ENCODE assay signal across 15 cellular contexts in the genomic region with DNA sequence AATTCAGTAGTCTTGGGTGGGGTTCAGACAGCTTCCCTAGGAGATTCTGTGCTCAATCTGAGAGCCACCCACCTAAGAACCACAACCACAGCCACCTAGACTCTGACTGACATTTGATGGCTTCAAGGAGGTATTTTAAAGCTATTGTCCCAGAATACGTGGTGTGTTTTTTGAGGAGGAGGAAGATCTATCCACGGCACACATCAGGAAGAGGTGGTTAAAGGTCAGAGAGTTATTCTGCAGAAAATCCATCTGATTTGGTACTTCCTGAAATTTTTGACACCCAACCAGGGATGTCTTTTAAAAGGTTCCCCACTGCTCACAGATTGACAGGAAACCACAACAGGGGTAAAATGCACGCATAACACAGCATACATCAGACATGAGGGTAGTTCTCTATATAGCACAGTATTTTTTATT. TPM values are rescaled to one million over a fixed set of nuclear protein-coding genes. Genes with fewer than 3 reads are reported as not detected.
DNase-seq lines count a peak whose midpoint lies in the region; ATAC-seq, FAIRE-seq and TF ChIP-seq lines count a peak whose summit lies in the region.
"Had no signal": no experiment of that assay in that cellular context is flagged by ENCODE, and none has a peak within 500 bp of the region (broad histone marks: within the 10 kb centered on the region; RNA-seq: fewer than 3 reads in every experiment).

No MANE protein-coding gene starts in this region.

- WGBS in small intestine, 3 donors: 37 to 48% (median 43%) methylated on average over 3 of the region's 3 CpGs

- H3K27me3 ChIP-seq in DOHH2 (ENCODE audit: control insufficient read depth, low read length) (0 out of 2 replicates have a peak, but pooled peaks cover 6% of the 10 kb centered on the region), small intestine (ENCODE audit: control insufficient read depth in 2 of 2, insufficient read depth in 2 of 2, low read length in 2 of 2) (no peaks in the 10 kb centered on the region)
- H3K27me3 ChIP-seq: right lobe of liver had no signal

- TF ChIP-seq CTCF in DOHH2 (IDR thresholded peaks at IDR 0.05; ENCODE audit: low read depth, low read length, poor library complexity, severe bottlenecking): no peak

- H3K9me3 Mint-ChIP-seq in T-cell: no peaks in the 10 kb centered on the region
- no peaks in the 10 kb centered on the region for H3K9me3 Mint-ChIP-seq in immature natural killer cell

- peak overlapping the region; percentile 12; the same call in 1 of the 2 replicates for H3K4me2 ChIP-seq in DOHH2 (ENCODE audit: low read length)

- FAIRE-seq in small intestine (lab: Jason Lieb, UNC): no peak
- FAIRE-seq: urothelium cell line had no signal

- DNase-seq in CD1c-positive myeloid dendritic cell (ENCODE audit: extremely low spot score): peak; percentile 61
- DNase-seq in T-cell: peak in 3 of 34 experiments; percentile 20 to 37 (median 31)
- peak in 2 of 3 donors; percentile 14 to 28 for DNase-seq in immature natural killer cell
- no peak for DNase-seq in SK-N-DZ (ENCODE audit: low spot score)
- DNase-seq in small intestine: no peak
- DNase-seq: HCEC 1CT; lower lobe of right lung; NCI-H187 treated with DMSO at 0.1 percent for 48 hours; NCI-H526; right lobe of liver; stimulated activated CD4-positive, alpha-beta T cell treated with anti-CD3 and anti-CD28 coated beads, Interleukin-4, amount 100 ng/mL, for 1 hour had no signal

- H3K9me3 ChIP-seq in DOHH2 (ENCODE audit: control insufficient read depth, insufficient read depth, low read length) (no peaks in the 10 kb centered on the region), small intestine (ENCODE audit: control insufficient read depth, low read depth) (no peaks in the 10 kb centered on the region)
- H3K9me3 ChIP-seq: lower lobe of right lung, right lobe of liver had no signal

- no peaks in the 10 kb centered on the region for H3K9me2 ChIP-seq in DOHH2 (replicated peaks; ENCODE audit: control insufficient read depth, low read length)

- H3F3A ChIP-seq in DOHH2 (ENCODE audit: control insufficient read depth, insufficient read depth): peaks cover 9% of the 10 kb centered on the region

- H3K79me2 ChIP-seq in DOHH2 (ENCODE audit: control insufficient read depth, low read length): no peaks in the 10 kb centered on the region

- H3K27me3 Mint-ChIP-seq in T-cell: no peaks in the 10 kb centered on the region
- H3K27me3 Mint-ChIP-seq in immature natural killer cell (ENCODE audit: low read depth in 3 of 3): peaks cover 1 to 9% (median 6%) of the 10 kb centered on the region in 3 donors

- peaks cover 41% of the 10 kb centered on the region for H3K4me1 ChIP-seq in DOHH2 (ENCODE audit: control insufficient read depth, low read length)
- peaks cover 0 to 6% of the 10 kb centered on the region in 2 donors for H3K4me1 ChIP-seq in small intestine (ENCODE audit: control insufficient read depth in 2 of 2, insufficient read depth in 1 of 2, low read depth in 1 of 2, low read length in 1 of 2)

- H4K20me1 ChIP-seq in DOHH2 (ENCODE audit: control insufficient read depth, insufficient read depth, low read depth, low read length): no peaks in the 10 kb centered on the region

- H3K4me3 ChIP-seq in DOHH2 (ENCODE audit: low read length) (no peak overlapping the region), small intestine (ENCODE audit: low read depth in 1 of 2, low read length in 2 of 2) (no peak overlapping the region)
- H3K4me3 ChIP-seq: lower lobe of right lung, right lobe of liver had no signal

- H3K36me3 ChIP-seq in DOHH2 (ENCODE audit: control insufficient read depth, low read length) (0 out of 2 replicates have a peak, but pooled peaks cover 3% of the 10 kb centered on the region), small intestine (ENCODE audit: control insufficient read depth in 2 of 2, insufficient read depth in 2 of 2, low read length in 2 of 2) (no peaks in the 10 kb centered on the region)
- H3K36me3 ChIP-seq: lower lobe of right lung, right lobe of liver had no signal

- H3K27ac ChIP-seq in DOHH2 (ENCODE audit: low read depth, low read length): no peak overlapping the region
- no peak overlapping the region for H3K27ac ChIP-seq in small intestine (ENCODE audit: low read depth in 1 of 2, low read length in 1 of 2)
- H3K27ac ChIP-seq: lower lobe of right lung, right lobe of liver had no signal

- peak; percentile 72 to 84 (median 78) for ATAC-seq in T-cell (replicated peaks in 1 of 4)
- ATAC-seq in GM18505 (IDR thresholded peaks at IDR 0.05; ENCODE audit: unreplicated experiment): no peak
- ATAC-seq: lower lobe of right lung, right lobe of liver had no signal

- no peaks in the 10 kb centered on the region for H3K36me3 Mint-ChIP-seq in T-cell
- no peaks in the 10 kb centered on the region for H3K36me3 Mint-ChIP-seq in immature natural killer cell

- CTCF ChIA-PET in T-cell (lab: Charles Lee): interaction anchor here (0.6 to 1.1 kb wide), 5 partner anchors 13 to 65 kb away, joined by 3 to 5 read pairs (median 3); no protein-coding TSS in a partner anchor

- H3K4me1 Mint-ChIP-seq in T-cell: peaks cover 46 to 66% (median 50%) of the 10 kb centered on the region in 3 donors
- peaks cover 20 to 25% of the 10 kb centered on the region in 2 donors for H3K4me1 Mint-ChIP-seq in immature natural killer cell

- POLR2A ChIA-PET in T-cell (lab: Charles Lee): interaction anchor here in 1 of 2 donors (0.6 to 0.7 kb wide), 2 partner anchors 33 to 524 kb away, joined by 3 read pairs; no protein-coding TSS in a partner anchor

- H3K27ac Mint-ChIP-seq in T-cell: peak overlapping the region; percentile 78 to 84
- peak overlapping the region in 4 of 6 donors; percentile 2 to 43 (median 14) for H3K27ac Mint-ChIP-seq in immature natural killer cell

- H3K4me3 Mint-ChIP-seq in T-cell (peak overlapping the region in 2 of 3 donors; percentile 34 to 51), immature natural killer cell (peak overlapping the region in 2 of 5 donors; percentile 33 to 42)

- TF ChIP-seq POLR2A in GM18505 (IDR thresholded peaks at IDR 0.05; ENCODE audit: borderline replicate concordance, extremely low read depth, insufficient read depth, insufficient read length): no peak

RNA-seq across cellular contexts. Expression of a gene that starts 25.1 kb away (rescaled TPM):
- 10 to 100 TPM; 72.6 to 80.8 (median 75.8) TPM for total RNA-seq in T-cell
- polyA plus RNA-seq in immature natural killer cell (100 to 1,000 TPM; 196 to 261 (median 223) TPM), small intestine (10 to 100 TPM; 75.4 to 94.8 (median 76.1) TPM)
- 139 and 149 TPM in 2 replicates for polyA plus RNA-seq in SK-N-DZ (2014; cell fraction: cytosol; rRNA removed)
- 97.4 and 104 TPM in 2 replicates for polyA plus RNA-seq in SK-N-DZ (2014; cell fraction: nucleus; rRNA removed)

RNA-seq across cellular contexts. Expression of a gene that starts 42.5 kb away (rescaled TPM):
- not detected for total RNA-seq in T-cell
- polyA plus RNA-seq in immature natural killer cell: not detected
- not detected in 2 replicates for polyA plus RNA-seq in SK-N-DZ (2014; cell fraction: cytosol; rRNA removed)
- polyA plus RNA-seq in SK-N-DZ (2014; cell fraction: nucleus; rRNA removed): not detected in 2 replicates
- polyA plus RNA-seq in small intestine: 1 to 10 TPM; 1.2 to 5.1 (median 3.6) TPM
- total RNA-seq: RPMI7951 had no signal

RNA-seq across cellular contexts. Expression of a gene that starts 57.2 kb away (rescaled TPM):
- 100 to 1,000 TPM; 173 to 438 (median 340) TPM for total RNA-seq in T-cell
- polyA plus RNA-seq in immature natural killer cell: 10 to 100 TPM; 29.6 to 50.9 (median 43.2) TPM
- 0.07 TPM in 1 of 2 replicates, not detected in the other for polyA plus RNA-seq in SK-N-DZ (2014; cell fraction: cytosol; rRNA removed)
- not detected in 2 replicates for polyA plus RNA-seq in SK-N-DZ (2014; cell fraction: nucleus; rRNA removed)
- polyA plus RNA-seq in small intestine: 1 to 10 TPM in 1 of 3 donors, not detected in 2; 1.7 TPM
- total RNA-seq: RPMI7951 had no signal

Comparison
In these comparisons a context has a peak if more than half of its experiments do, and no peak if none do; other contexts are left out.
1. DNase-seq: peak in CD1c-positive myeloid dendritic cell (single experiment) and immature natural killer cell (2 of 3); none in SK-N-DZ (single experiment) and small intestine (single experiment).
2. RNA of a gene that starts 57.2 kb away (polyA plus RNA-seq): 29.6 to 50.9 TPM in immature natural killer cell; 1.7 TPM in small intestine; every median in the first group is over 10 times any median in the second.